9 cellular contexts compared by ENCODE assay signal in genomic region chr14:105415481-105416428, GRCh38. TPM values are rescaled to one million over a fixed set of nuclear protein-coding genes. Genes with fewer than 3 reads are reported as not detected.
DNase-seq lines count a peak whose midpoint lies in the region; ATAC-seq and TF ChIP-seq lines count a peak whose summit lies in the region.
"Had no signal": no experiment of that assay in that cellular context is flagged by ENCODE, and none has a peak within 500 bp of the region (broad histone marks: within the 10 kb centered on the region; RNA-seq: fewer than 3 reads in every experiment).

No MANE protein-coding gene starts in this region.

- no peaks in the 10 kb centered on the region for H3K36me3 ChIP-seq in BLaER1 treated with 17β-estradiol and CSF1 and Interleukin-3, amounts not matched to agents 10 nM and 100 nM
- H3K36me3 ChIP-seq in Loucy (ENCODE audit: insufficient read depth, low read length): no peaks in the 10 kb centered on the region
- H3K36me3 ChIP-seq in neuronal stem cell (replicated peaks in 1 of 2; ENCODE audit: control insufficient read depth in 2 of 2, insufficient read depth in 2 of 2, low read length in 2 of 2): no peaks in the 10 kb centered on the region

- H2BK5ac ChIP-seq in neuronal stem cell (ENCODE audit: low read length): no peak overlapping the region

- H3K79me2 ChIP-seq in Loucy (ENCODE audit: insufficient read depth, low read length): peaks cover 20% of the 10 kb centered on the region

- no peaks in the 10 kb centered on the region for H3F3A ChIP-seq in Loucy (ENCODE audit: low read depth)

- H3K27ac ChIP-seq in BLaER1 treated with 17β-estradiol and CSF1 and Interleukin-3, amounts not matched to agents 10 nM and 100 nM: no peak overlapping the region
- H3K27ac ChIP-seq in coronary artery (peak overlapping the region in 1 of 2 donors; percentile 76), neuronal stem cell (replicated peaks; ENCODE audit: low read length) (no peak overlapping the region)
- H3K27ac ChIP-seq: epithelial cell of prostate had no signal

- no CpG with 5 or more reads among the region's 25 CpGs for WGBS in neuronal stem cell (ENCODE audit: extremely low coverage in 2 of 2, insufficient read length in 2 of 2, insufficient replicate concordance in 1 of 2), 2 donors

- peak overlapping the region; percentile 78 for H2AFZ ChIP-seq in Loucy (ENCODE audit: low read length)
- peak overlapping the region; percentile 89 for H2AFZ ChIP-seq in neuronal stem cell (ENCODE audit: low read length)

- no peak overlapping the region for H3K23ac ChIP-seq in neuronal stem cell (ENCODE audit: low read depth, low read length, poor library complexity)

- peak overlapping the region; percentile 4 for H2AK5ac ChIP-seq in neuronal stem cell (ENCODE audit: low read depth, low read length)

- H2BK15ac ChIP-seq in neuronal stem cell (ENCODE audit: low read length): no peak overlapping the region

- DNase-seq in coronary artery (ENCODE audit: low spot score) (no peak), neuronal stem cell (ENCODE audit: low spot score) (no peak), NCI-H2171 (lab: John Stamatoyannopoulos, UW) (no peak), OCI-M2 (lab: John Stamatoyannopoulos, UW; ENCODE audit: unreplicated experiment) (no peak), activated gamma-delta T cell treated with Interleukin-2 at 50 U/mL for 16 hours (no peak)

- no peak overlapping the region for H4K91ac ChIP-seq in neuronal stem cell (ENCODE audit: low read depth, low read length, poor library complexity)

- no peak overlapping the region for H3K14ac ChIP-seq in neuronal stem cell (ENCODE audit: low read length)

- TF ChIP-seq CTCF in Loucy (conservative IDR thresholded peaks at IDR 0.05; ENCODE audit: low read length): no peak
- TF ChIP-seq CTCF in coronary artery (IDR thresholded peaks at IDR 0.05): no peak

- no peak overlapping the region for H3K18ac ChIP-seq in neuronal stem cell (ENCODE audit: low read length)

- H3K9me3 ChIP-seq in BLaER1 treated with 17β-estradiol and CSF1 and Interleukin-3, amounts not matched to agents 10 nM and 100 nM (replicated peaks in 1 of 11): no peaks in the 10 kb centered on the region
- H3K9me3 ChIP-seq in Loucy (ENCODE audit: insufficient read depth, low read depth, low read length) (no peaks in the 10 kb centered on the region), neuronal stem cell (replicated peaks in 1 of 2; ENCODE audit: control insufficient read depth in 2 of 2, insufficient read depth in 1 of 2, low read depth in 1 of 2, low read length in 2 of 2) (peaks cover 3 to 7% of the 10 kb centered on the region in 2 donors)

- peaks cover 36 to 50% (median 41%) of the 10 kb centered on the region in 11 experiments for H3K27me3 ChIP-seq in BLaER1 treated with 17β-estradiol and CSF1 and Interleukin-3, amounts not matched to agents 10 nM and 100 nM
- no peaks in the 10 kb centered on the region for H3K27me3 ChIP-seq in Loucy (ENCODE audit: insufficient read depth, low read length, poor library complexity, severe bottlenecking)
- H3K27me3 ChIP-seq in neuronal stem cell (ENCODE audit: control insufficient read depth in 3 of 3, insufficient read depth in 3 of 3, low read depth in 1 of 3, low read length in 3 of 3): peaks cover under 1 to 27% (median 17%) of the 10 kb centered on the region in 3 experiments

- H3K4me3 ChIP-seq in BLaER1 treated with 17β-estradiol and CSF1 and Interleukin-3, amounts not matched to agents 10 nM and 100 nM: peak overlapping the region; percentile 55 to 73 (median 62); a peak in 19 of 20 replicates
- H3K4me3 ChIP-seq in Loucy (ENCODE audit: low read length, poor library complexity, severe bottlenecking) (peak overlapping the region; percentile 74), coronary artery (peak overlapping the region; percentile 78), neuronal stem cell (ENCODE audit: low read length in 2 of 2) (peak overlapping the region in 1 of 2 donors; percentile 13)

- no peaks in the 10 kb centered on the region for H3K9me2 ChIP-seq in Loucy (replicated peaks; ENCODE audit: low read depth, low read length)

- H2BK120ac ChIP-seq in neuronal stem cell (ENCODE audit: low read depth, low read length): no peak overlapping the region

- H3K9ac ChIP-seq in BLaER1 treated with 17β-estradiol and CSF1 and Interleukin-3, amounts not matched to agents 10 nM and 100 nM: peak overlapping the region in 9 of 11 experiments; percentile 69 to 82 (median 79); a peak in 11 of 22 replicates
- H3K9ac ChIP-seq in Loucy (ENCODE audit: low read depth, low read length, poor library complexity, severe bottlenecking): peak overlapping the region; percentile 73
- H3K9ac ChIP-seq in neuronal stem cell (ENCODE audit: low read depth, low read length, poor library complexity): peak overlapping the region; percentile 27

- H4K8ac ChIP-seq in neuronal stem cell (ENCODE audit: low read depth, low read length): no peak overlapping the region

- no peak for ATAC-seq in HG03354 (IDR thresholded peaks at IDR 0.05; ENCODE audit: poor library complexity, severe bottlenecking, unreplicated experiment)

- H3K4me2 ChIP-seq in BLaER1 treated with 17β-estradiol and CSF1 and Interleukin-3, amounts not matched to agents 10 nM and 100 nM: peak overlapping the region; percentile 57 to 91 (median 82)
- H3K4me2 ChIP-seq in Loucy (ENCODE audit: low read depth, low read length, poor library complexity, severe bottlenecking) (peak overlapping the region; percentile 78), neuronal stem cell (ENCODE audit: insufficient read depth, low read length, poor library complexity, severe bottlenecking) (no peak overlapping the region)

- H3K79me1 ChIP-seq in neuronal stem cell (ENCODE audit: low read depth, low read length): peaks cover 3% of the 10 kb centered on the region

- no peak overlapping the region for H2BK12ac ChIP-seq in neuronal stem cell (ENCODE audit: low read length)

- H3K4ac ChIP-seq in neuronal stem cell (ENCODE audit: low read length): no peak overlapping the region

- peaks cover 24 to 67% (median 56%) of the 10 kb centered on the region in 10 experiments for H3K4me1 ChIP-seq in BLaER1 treated with 17β-estradiol and CSF1 and Interleukin-3, amounts not matched to agents 10 nM and 100 nM
- H3K4me1 ChIP-seq in Loucy (ENCODE audit: insufficient read depth, low read length, poor library complexity, severe bottlenecking) (peaks cover 12% of the 10 kb centered on the region), neuronal stem cell (ENCODE audit: control insufficient read depth in 2 of 2, insufficient read depth in 1 of 2, low read depth in 1 of 2, low read length in 2 of 2) (peaks cover 9 to 20% of the 10 kb centered on the region in 2 donors)

- peaks cover under 1 to 37% (median 22%) of the 10 kb centered on the region in 11 experiments; a peak in 21 of 22 replicates for H4K20me1 ChIP-seq in BLaER1 treated with 17β-estradiol and CSF1 and Interleukin-3, amounts not matched to agents 10 nM and 100 nM
- H4K20me1 ChIP-seq in Loucy (ENCODE audit: insufficient read depth, low read length, poor library complexity, severe bottlenecking): peaks cover 5% of the 10 kb centered on the region

RNA-seq across cellular contexts. Expression of gene MTA1, which starts 3.9 kb away (rescaled TPM):
- polyA plus RNA-seq in neuronal stem cell (2013, experiment 1 of 2): 199 TPM
- polyA plus RNA-seq in neuronal stem cell (2013, experiment 2 of 2): 194 TPM

RNA-seq across cellular contexts. Expression of gene TEX22, which starts 17.4 kb away (rescaled TPM):
- polyA plus RNA-seq in neuronal stem cell (2013, experiment 1 of 2): 0.21 TPM
- 0.21 TPM for polyA plus RNA-seq in neuronal stem cell (2013, experiment 2 of 2)

RNA-seq across cellular contexts. Expression of gene CRIP2, which starts 58.9 kb away (rescaled TPM):
- polyA plus RNA-seq in neuronal stem cell (2013, experiment 1 of 2): 16.9 TPM
- 15.2 TPM for polyA plus RNA-seq in neuronal stem cell (2013, experiment 2 of 2)

Comparison
In these comparisons a context has a peak if more than half of its experiments do, and no peak if none do; other contexts are left out.
1. H3K9ac ChIP-seq: peak in every context shown above with its lines; median percentile 79 in BLaER1 treated with 17β-estradiol and CSF1 and Interleukin-3, amounts not matched to agents 10 nM and 100 nM; 73 in Loucy; 27 in neuronal stem cell.